In genomic region chr1:52542085-52542688, GRCh38 we compare ENCODE assay signal across 17 cellular contexts. TPM values are rescaled to one million over a fixed set of nuclear protein-coding genes. Genes with fewer than 3 reads are reported as not detected.
DNase-seq lines count a peak whose midpoint lies in the region; ATAC-seq, FAIRE-seq and TF ChIP-seq lines count a peak whose summit lies in the region.
"Had no signal": no experiment of that assay in that cellular context is flagged by ENCODE, and none has a peak within 500 bp of the region (broad histone marks: within the 10 kb centered on the region; RNA-seq: fewer than 3 reads in every experiment).

No MANE protein-coding gene starts in this region.

- in situ Hi-C loops in IMR-90 (cut with MboI; ENCODE audit: low sequenced_read_pairs): no loop called here
- in situ Hi-C loops in K562 (cut with MboI): no loop called here

- peaks cover 10% of the 10 kb centered on the region for H3K9me3 ChIP-seq in IMR-90 (ENCODE audit: control insufficient read depth, insufficient read depth, low read length)
- peaks cover 4% of the 10 kb centered on the region for H3K9me3 ChIP-seq in K562 (replicated peaks; ENCODE audit: control insufficient read depth, insufficient read depth, low read depth, low read length)

- H2BK120ac ChIP-seq in IMR-90 (ENCODE audit: low read depth, low read length): no peak overlapping the region

- peak; percentile 11 for FAIRE-seq in K562 (lab: Jason Lieb, UNC)
- FAIRE-seq: GM12891 had no signal

- TF ChIP-seq POLR2A in IMR-90 (IDR thresholded peaks at IDR 0.05; ENCODE audit: low read depth, low read length): no peak
- TF ChIP-seq POLR2A in K562 (conservative IDR thresholded peaks at IDR 0.05): no peak

- TF ChIP-seq RAD21 in IMR-90 (IDR thresholded peaks at IDR 0.05; ENCODE audit: low read length): no peak
- TF ChIP-seq RAD21 in K562 (CRISPR knock-in tag; conservative IDR thresholded peaks at IDR 0.05 in 1 of 2, IDR thresholded peaks at IDR 0.05 in 1 of 2): no peak

- H2AK5ac ChIP-seq in IMR-90 (ENCODE audit: low read depth, low read length): no peak overlapping the region

- H3K18ac ChIP-seq in IMR-90 (ENCODE audit: low read depth, low read length): no peak overlapping the region

- peaks cover 13 to 61% of the 10 kb centered on the region in 2 experiments for H3K79me1 ChIP-seq in IMR-90 (ENCODE audit: low read depth in 1 of 2, low read length in 2 of 2)

- TF ChIP-seq EP300 in K562 (IDR thresholded peaks at IDR 0.05; ENCODE audit: low read length): no peak

- H4K5ac ChIP-seq in IMR-90 (ENCODE audit: low read depth, low read length): no peak overlapping the region

- H2BK5ac ChIP-seq in IMR-90 (ENCODE audit: low read depth, low read length, poor library complexity, severe bottlenecking): no peak overlapping the region

- H3K4me3 ChIP-seq in IMR-90 (ENCODE audit: insufficient read depth, low read depth, low read length) (no peak overlapping the region), K562 (no peak overlapping the region)
- H3K4me3 ChIP-seq: PC-9 had no signal

- H2BK20ac ChIP-seq in IMR-90 (ENCODE audit: low read depth, low read length): no peak overlapping the region

- no peak overlapping the region for H3K4me2 ChIP-seq in IMR-90 (ENCODE audit: low read depth, low read length)
- H3K4me2 ChIP-seq in K562 (ENCODE audit: insufficient read depth, low read length): no peak overlapping the region
- H3K4me2 ChIP-seq: BLaER1 treated with 17β-estradiol and CSF1 and Interleukin-3, amounts not matched to agents 10 nM and 100 nM; PC-9 had no signal

- intact Hi-C loops in IMR-90 (cut with micrococcal nuclease): no loop called here
- intact Hi-C loops in K562 (cut with micrococcal nuclease): no loop called here

- DNase-seq in DMS53 (lab: John Stamatoyannopoulos, UW): peak; percentile 34
- no peak for DNase-seq in DMS53 treated with DMSO at 0.1 percent for 48 hours (lab: John Stamatoyannopoulos, UW; ENCODE audit: unreplicated experiment)
- no peak for DNase-seq in IMR-90
- no peak for DNase-seq in K562 (ENCODE audit: extremely low read depth in 1 of 4, low spot score in 3 of 4)
- peak; percentile 10 for DNase-seq in myocyte (ENCODE audit: low read depth)
- DNase-seq in anterior cingulate cortex (lab: John Stamatoyannopoulos, UW): no peak
- no peak for DNase-seq in GF-D8 (lab: John Stamatoyannopoulos, UW)
- DNase-seq in HuH-7 (ENCODE audit: low spot score): no peak
- DNase-seq: 8988T, NCI-H1436, NCI-H2029 treated with DMSO at 0.1 percent for 48 hours, NCI-H345, NCI-H69, PC-9 had no signal

- peaks cover 20% of the 10 kb centered on the region for H4K20me1 ChIP-seq in IMR-90 (ENCODE audit: insufficient read depth, low read length)
- H4K20me1 ChIP-seq in K562 (replicated peaks; ENCODE audit: control insufficient read depth, insufficient read depth, low read length): no peaks in the 10 kb centered on the region

- TF ChIP-seq CTCF in IMR-90 (conservative IDR thresholded peaks at IDR 0.05; ENCODE audit: low read depth, low read length) (no peak), K562 (IDR thresholded peaks at IDR 0.05 in 2 of 3, conservative IDR thresholded peaks at IDR 0.05 in 1 of 3; ENCODE audit: insufficient read depth in 2 of 3, low read depth in 1 of 3, low read length in 3 of 3) (no peak)

- CTCF ChIA-PET in IMR-90 (lab: Yijun Ruan, JAX) (no interaction called here), K562 (lab: Yijun Ruan, JAX; ENCODE audit: low intra/inter-chr PET ratio) (no interaction called here)

- no peaks in the 10 kb centered on the region for H3K27me3 ChIP-seq in IMR-90 (ENCODE audit: control insufficient read depth, insufficient read depth, low read length)
- no peaks in the 10 kb centered on the region for H3K27me3 ChIP-seq in K562 (ENCODE audit: control insufficient read depth in 2 of 2, insufficient read depth in 2 of 2, low read length in 2 of 2)
- H3K27me3 ChIP-seq: BLaER1 treated with 17β-estradiol and CSF1 and Interleukin-3, amounts not matched to agents 10 nM and 100 nM had no signal

- whole genome bisulfite sequencing in IMR-90 (ENCODE audit: extremely low coverage in 2 of 2, insufficient read length in 1 of 2), 2 experiments: 83% methylated on average over 1 of the region's 5 CpGs; no CpG with 5 or more reads in 1 of the 2 experiments
- 74% methylated on average over 5 of the region's 5 CpGs for WGBS in K562 (ENCODE audit: insufficient coverage, low coverage, missing lambda C conversion rate)

- dilution Hi-C loops in IMR-90 (cut with HindIII; ENCODE audit: low sequenced_read_pairs, unreplicated experiment): no loop called here

- no peak overlapping the region for H2AK9ac ChIP-seq in IMR-90 (replicated peaks; ENCODE audit: low read depth, low read length, poor library complexity)

- H3K23ac ChIP-seq in IMR-90 (ENCODE audit: low read depth, low read length): no peak overlapping the region

- H3K9ac ChIP-seq in IMR-90 (ENCODE audit: low read depth, low read length): no peak overlapping the region
- H3K9ac ChIP-seq in K562 (ENCODE audit: insufficient read depth in 1 of 2, low read depth in 2 of 2, low read length in 2 of 2): no peak overlapping the region
- H3K9ac ChIP-seq: BLaER1 treated with 17β-estradiol and CSF1 and Interleukin-3, amounts not matched to agents 10 nM and 100 nM had no signal

- no peak overlapping the region for H3K4ac ChIP-seq in IMR-90 (ENCODE audit: low read depth, low read length)

- H3K14ac ChIP-seq in IMR-90 (replicated peaks; ENCODE audit: low read depth, low read length): no peak overlapping the region

- BruUV-seq in IMR-90 (replicated peaks; lab: Mats Ljungman, UMichigan) (no TSS peak), K562 (replicated peaks; lab: Mats Ljungman, UMichigan) (no TSS peak)

- H4K8ac ChIP-seq in IMR-90 (ENCODE audit: low read depth in 2 of 2, low read length in 2 of 2): no peak overlapping the region

- H3K9me1 ChIP-seq in IMR-90 (ENCODE audit: insufficient read depth, low read length): no peaks in the 10 kb centered on the region
- H3K9me1 ChIP-seq in K562 (ENCODE audit: control insufficient read depth, insufficient read depth, low read length): no peaks in the 10 kb centered on the region

- H3K36me3 ChIP-seq in IMR-90 (ENCODE audit: control insufficient read depth, insufficient read depth, low read length) (peaks cover 3% of the 10 kb centered on the region; the same call in 1 of the 2 replicates), K562 (ENCODE audit: control insufficient read depth, insufficient read depth, low read length) (no peaks in the 10 kb centered on the region; the same call in 2 of the 3 replicates)

- no peak overlapping the region for H2BK15ac ChIP-seq in IMR-90 (ENCODE audit: low read depth, low read length)

- POLR2A ChIA-PET in IMR-90 (lab: Charles Lee; ENCODE audit: unreplicated experiment): no interaction called here
- POLR2A ChIA-PET in K562 (lab: Yijun Ruan, JAX): interaction anchor here (0.6 kb wide), 2 partner anchors 193 to 678 kb away, joined by 3 read pairs; no protein-coding TSS in a partner anchor

- H3K79me2 ChIP-seq in K562 (ENCODE audit: control insufficient read depth, insufficient read depth, low read length): peaks cover 74% of the 10 kb centered on the region

- H4K91ac ChIP-seq in IMR-90 (ENCODE audit: insufficient read depth, low read depth, low read length): no peak overlapping the region

- no peak overlapping the region for H3K56ac ChIP-seq in IMR-90 (ENCODE audit: extremely low read depth, insufficient read depth, low read length)

- no peak overlapping the region for H3K27ac ChIP-seq in IMR-90 (ENCODE audit: insufficient read depth, low read length)
- no peak overlapping the region for H3K27ac ChIP-seq in K562 (ENCODE audit: extremely low read depth, low read depth, low read length)
- H3K27ac ChIP-seq: BLaER1 treated with 17β-estradiol and CSF1 and Interleukin-3, amounts not matched to agents 10 nM and 100 nM; PC-9 had no signal

- H2AFZ ChIP-seq in IMR-90 (replicated peaks; ENCODE audit: low read length, poor library complexity) (no peak overlapping the region), K562 (ENCODE audit: low read depth, low read length) (no peak overlapping the region)
- H2AFZ ChIP-seq: PC-9 had no signal

- no peak for ATAC-seq in IMR-90 (ENCODE audit: low read depth)
- no peak for ATAC-seq in K562

- H3K4me1 ChIP-seq in IMR-90 (ENCODE audit: control insufficient read depth, insufficient read depth, low read length) (no peaks in the 10 kb centered on the region), K562 (replicated peaks in 1 of 2; ENCODE audit: control insufficient read depth in 2 of 2, insufficient read depth in 2 of 2, low read length in 2 of 2) (no peaks in the 10 kb centered on the region)
- H3K4me1 ChIP-seq: BLaER1 treated with 17β-estradiol and CSF1 and Interleukin-3, amounts not matched to agents 10 nM and 100 nM had no signal

RNA-seq across cellular contexts. Expression of gene TUT4, which starts 10.7 kb away (rescaled TPM):
- total RNA-seq in IMR-90 (2012; rRNA removed): 10.9 and 28.6 TPM in 2 replicates
- 40.0 and 42.7 TPM in 2 replicates for polyA plus RNA-seq in IMR-90 (2012; rRNA removed)
- polyA plus RNA-seq in IMR-90 (2012; cell fraction: cytosol; rRNA removed): 4.6 and 8.0 TPM in 2 replicates
- 94.9 and 117 TPM in 2 replicates for polyA plus RNA-seq in IMR-90 (2012; cell fraction: nucleus; rRNA removed; ENCODE audit: low replicate concordance)
- 60.5 and 255 TPM in 2 replicates for total RNA-seq in K562 (2011; cell fraction: chromatin; rRNA removed; ENCODE audit: low replicate concordance)
- total RNA-seq in K562 (2011; cell fraction: nucleolus; rRNA removed): 24.2 and 38.3 TPM in 2 replicates
- 89.5 and 141 TPM in 2 replicates for total RNA-seq in K562 (2011; cell fraction: nucleoplasm; rRNA removed)
- 35.5 and 55.5 TPM in 2 replicates for total RNA-seq in K562 (2014; rRNA removed)
- total RNA-seq in K562 (2014; rRNA removed; fragmentation: Illumina TruSeq; extraction: Trizol): 41.9 and 44.2 TPM in 2 replicates
- 36.7 and 37.2 TPM in 2 replicates for total RNA-seq in K562 (2015; rRNA removed; fragmentation: Illumina TruSeq; extraction: Trizol)
- total RNA-seq in K562 (2021): 38.7 and 39.3 TPM in 2 replicates
- 24.6 and 52.8 TPM in 2 replicates for polyA plus RNA-seq in K562 (2011; rRNA removed)
- polyA plus RNA-seq in K562 (2011; cell fraction: cytosol; rRNA removed): 28.2 and 28.9 TPM in 2 replicates
- polyA plus RNA-seq in K562 (2011; cell fraction: nucleus; rRNA removed): 115 and 131 TPM in 2 replicates
- polyA plus RNA-seq in K562 (2012): 32.5 and 37.8 TPM in 2 replicates
- 49.3 and 53.5 TPM in 2 replicates for polyA plus RNA-seq in K562 (2014; fragmentation: Illumina TruSeq; extraction: Trizol)
- 10 to 100 TPM; 15.8 to 21.3 TPM for polyA plus RNA-seq in K562 (2014; fragmentation: Nextera tagmentation; extraction: Ambion mirVana)
- polyA plus RNA-seq in K562 (2014; rRNA removed): 40.8 and 42.4 TPM in 2 replicates
- 30.2 and 49.0 TPM in 2 replicates for polyA minus RNA-seq in K562 (2011; rRNA and poly(A)+ RNA removed)
- polyA minus RNA-seq in K562 (2011; cell fraction: cytosol; rRNA and poly(A)+ RNA removed): 21.8 and 24.9 TPM in 2 replicates
- 36.6 and 52.9 TPM in 2 replicates for polyA minus RNA-seq in K562 (2011; cell fraction: nucleus; rRNA and poly(A)+ RNA removed)
- total RNA-seq in myocyte: 30.9 and 66.6 TPM in 2 replicates
- 18.8 TPM for polyA plus RNA-seq in myocyte (2012)

RNA-seq across cellular contexts. Expression of gene GPX7, which starts 60.0 kb away (rescaled TPM):
- total RNA-seq in IMR-90 (2012; rRNA removed) (3.1 and 3.4 TPM in 2 replicates), K562 (2014; rRNA removed) (not detected in 2 replicates), K562 (2014; rRNA removed; fragmentation: Illumina TruSeq; extraction: Trizol) (not detected in 2 replicates), K562 (2015; rRNA removed; fragmentation: Illumina TruSeq; extraction: Trizol) (not detected in 2 replicates), K562 (2021) (not detected in 2 replicates), myocyte (33.8 and 103 TPM in 2 replicates)
- polyA plus RNA-seq in IMR-90 (2012; rRNA removed) (3.2 and 3.8 TPM in 2 replicates), K562 (2011; rRNA removed) (0.07 TPM in 1 of 2 replicates, not detected in the other), K562 (2014; fragmentation: Illumina TruSeq; extraction: Trizol) (not detected in 2 replicates), K562 (2014; fragmentation: Nextera tagmentation; extraction: Ambion mirVana) (under 1 TPM in 1 of 2 experiments, not detected in 1; 0.08 TPM), K562 (2014; rRNA removed) (not detected in 2 replicates)
- 0.90 and 4.0 TPM in 2 replicates for polyA plus RNA-seq in IMR-90 (2012; cell fraction: cytosol; rRNA removed)
- 2.0 and 2.5 TPM in 2 replicates for polyA plus RNA-seq in IMR-90 (2012; cell fraction: nucleus; rRNA removed; ENCODE audit: low replicate concordance)
- total RNA-seq in K562 (2011; cell fraction: chromatin; rRNA removed; ENCODE audit: low replicate concordance): not detected in 2 replicates
- total RNA-seq in K562 (2011; cell fraction: nucleolus; rRNA removed): not detected in 2 replicates
- total RNA-seq in K562 (2011; cell fraction: nucleoplasm; rRNA removed): not detected in 2 replicates
- 0.13 TPM in 1 of 2 replicates, not detected in the other for polyA plus RNA-seq in K562 (2011; cell fraction: cytosol; rRNA removed)
- polyA plus RNA-seq in K562 (2011; cell fraction: nucleus; rRNA removed): 0.13 TPM in 1 of 2 replicates, not detected in the other
- not detected in 2 replicates for polyA plus RNA-seq in K562 (2012)
- polyA minus RNA-seq in K562 (2011; rRNA and poly(A)+ RNA removed): not detected in 2 replicates
- not detected in 2 replicates for polyA minus RNA-seq in K562 (2011; cell fraction: cytosol; rRNA and poly(A)+ RNA removed)
- not detected in 2 replicates for polyA minus RNA-seq in K562 (2011; cell fraction: nucleus; rRNA and poly(A)+ RNA removed)
- 30.2 TPM for polyA plus RNA-seq in myocyte (2012)
- total RNA-seq: G401, PC-9 had no signal

Comparison
In these comparisons a context has a peak if more than half of its experiments do, and no peak if none do; other contexts are left out.
1. DNase-seq: peak in DMS53 (single experiment) and myocyte (single experiment); none in DMS53 treated with DMSO at 0.1 percent for 48 hours (single experiment), IMR-90 (single experiment), K562 (0 of 4), anterior cingulate cortex (0 of 58), GF-D8 (single experiment) and HuH-7 (single experiment).